In genomic region chr7:155660059-155660757, GRCh38 we compare ENCODE assay signal across 8 cellular contexts. TPM values are rescaled to one million over a fixed set of nuclear protein-coding genes. Genes with fewer than 3 reads are reported as not detected.
A peak's percentile ranks its signal among the peaks of the same experiment; 100 is the strongest.
DNase-seq lines count a peak whose midpoint lies in the region; ATAC-seq, FAIRE-seq and TF ChIP-seq lines count a peak whose summit lies in the region.

No MANE protein-coding gene starts in this region.

- no peaks in the 10 kb centered on the region for H3K27me3 ChIP-seq in bronchial epithelial cell (ENCODE audit: control insufficient read depth, insufficient read depth, low read length)

- no peak for TF ChIP-seq POLR2A in GM18505 (IDR thresholded peaks at IDR 0.05; ENCODE audit: borderline replicate concordance, extremely low read depth, insufficient read depth, insufficient read length)

- TF ChIP-seq CTCF in bronchial epithelial cell (IDR thresholded peaks at IDR 0.05; ENCODE audit: insufficient read depth, low read length, severe bottlenecking): no peak

- in situ Hi-C loops in ACHN (cut with HindIII; ENCODE audit: low pct_ligation_motif_present, low pct_unique_long_range_greater_than_20kb, low sequenced_read_pairs): no loop called here

- peak; percentile 36 for DNase-seq in bronchial epithelial cell (ENCODE audit: low read depth)
- no peak for DNase-seq in NOMO-1 (lab: John Stamatoyannopoulos, UW; ENCODE audit: unreplicated experiment in 2 of 2)
- DNase-seq in NCI-H748 treated with DMSO at 0.1 percent for 48 hours (lab: John Stamatoyannopoulos, UW): no peak
- no peak for DNase-seq in A172 (ENCODE audit: low spot score)
- no peak for DNase-seq in ACHN

- H3K4me3 ChIP-seq in bronchial epithelial cell (ENCODE audit: low read depth, low read length): no peak overlapping the region

- H3K36me3 ChIP-seq in bronchial epithelial cell (ENCODE audit: control insufficient read depth, insufficient read depth, low read length): no peaks in the 10 kb centered on the region

- peak; percentile 76 for ATAC-seq in GM18505 (IDR thresholded peaks at IDR 0.05; ENCODE audit: unreplicated experiment)
- peak; percentile 74 for ATAC-seq in GM21423 (IDR thresholded peaks at IDR 0.05; ENCODE audit: unreplicated experiment)
- ATAC-seq in HG03196 (IDR thresholded peaks at IDR 0.05; ENCODE audit: unreplicated experiment): peak; percentile 76

- no peak for FAIRE-seq in bronchial epithelial cell (lab: Jason Lieb, UNC)

RNA-seq across cellular contexts. Expression of gene RBM33, which starts 15.7 kb away (rescaled TPM):
- total RNA-seq in bronchial epithelial cell: 17.1 and 27.8 TPM in 2 replicates
- 17.0 and 18.6 TPM in 2 replicates for total RNA-seq in A172 (2014; rRNA removed; shearing (Covaris generic))
